ENCODE assay signal across 18 cellular contexts in the genomic region with DNA sequence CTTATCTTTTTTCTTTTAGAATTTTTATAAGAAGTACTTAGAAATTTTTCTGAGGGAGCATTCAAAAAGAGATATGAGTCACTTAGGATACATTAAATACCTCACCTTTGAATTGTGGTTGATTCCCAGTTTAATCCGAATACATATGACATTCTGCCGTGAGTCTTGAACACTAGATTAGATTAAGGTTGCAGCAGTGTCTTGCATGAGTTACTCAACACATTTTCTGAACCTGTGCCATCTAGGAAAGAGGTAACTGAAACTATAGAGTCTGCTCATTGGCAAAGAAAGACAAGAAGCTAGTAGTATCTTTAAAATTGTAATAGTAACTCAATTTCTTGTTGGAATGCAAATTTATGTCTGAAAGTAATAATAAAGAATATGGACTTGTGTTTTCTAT. TPM values are rescaled to one million over a fixed set of nuclear protein-coding genes. Genes with fewer than 3 reads are reported as not detected.
DNase-seq lines count a peak whose midpoint lies in the region; ATAC-seq, FAIRE-seq and TF ChIP-seq lines count a peak whose summit lies in the region.
"Had no signal": no experiment of that assay in that cellular context is flagged by ENCODE, and none has a peak within 500 bp of the region (broad histone marks: within the 10 kb centered on the region; RNA-seq: fewer than 3 reads in every experiment).

No MANE protein-coding gene starts in this region.

- H2AFZ ChIP-seq in PC-3 (ENCODE audit: low read length): no peak overlapping the region

- no peaks in the 10 kb centered on the region for H3K36me3 ChIP-seq in PC-3 (ENCODE audit: low read depth, low read length)
- H3K36me3 ChIP-seq: HAP-1 had no signal

- H3K27me3 ChIP-seq in PC-3 (ENCODE audit: low read length): no peaks in the 10 kb centered on the region

- no TSS peak for BruUV-seq in PC-3 (replicated peaks; lab: Mats Ljungman, UMichigan)

- H3K9me3 ChIP-seq in PC-3 (ENCODE audit: low read length): no peaks in the 10 kb centered on the region
- H3K9me3 ChIP-seq: A549, HAP-1 had no signal

- ATAC-seq in PC-3 (no peak), HG03460 (IDR thresholded peaks at IDR 0.05; ENCODE audit: unreplicated experiment) (no peak)
- ATAC-seq in stimulated activated naive CD8-positive, alpha-beta T cell treated with anti-CD3 and anti-CD28 coated beads, Interleukin-15, Interleukin-2, amounts not matched to agents 100 U/mL and 50 U/mL, for 24 hours: no peak
- ATAC-seq: A549; CD8-positive, alpha-beta T cell had no signal

- no peaks in the 10 kb centered on the region for H3K79me2 ChIP-seq in PC-3 (ENCODE audit: low read length)

- no peak for TF ChIP-seq CTCF in PC-3 (conservative IDR thresholded peaks at IDR 0.05; ENCODE audit: low read depth, low read length)

- H3K4me3 ChIP-seq in PC-3 (ENCODE audit: low read length): no peak overlapping the region
- H3K4me3 ChIP-seq: A549, HAP-1 had no signal

- CTCF ChIA-PET in PC-3 (lab: Charles Lee): no interaction called here

- no peaks in the 10 kb centered on the region for H3F3A ChIP-seq in PC-3 (ENCODE audit: low read length, unreplicated experiment)

- POLR2A ChIA-PET in PC-3 (lab: Charles Lee; ENCODE audit: unreplicated experiment): no interaction called here

- no peak overlapping the region for H3K27ac ChIP-seq in PC-3 (ENCODE audit: low read length)
- H3K27ac ChIP-seq: A549, HL-60 had no signal

- H3K9ac ChIP-seq in PC-3 (ENCODE audit: low read length): no peak overlapping the region

- H3K4me1 ChIP-seq in PC-3 (ENCODE audit: insufficient read depth, low read length): peaks cover 20% of the 10 kb centered on the region
- H3K4me1 ChIP-seq: A549, HAP-1 had no signal

- intact Hi-C loops in PC-3 (cut with micrococcal nuclease): no loop called here

- no peak for FAIRE-seq in GM19239 (lab: Jason Lieb, UNC)
- FAIRE-seq: A549, D721Med, GM12891, H1 had no signal

- H3K4me2 ChIP-seq in PC-3 (ENCODE audit: low read length): no peak overlapping the region
- H3K4me2 ChIP-seq: A549 had no signal

- no peaks in the 10 kb centered on the region for H3K9me2 ChIP-seq in PC-3 (replicated peaks; ENCODE audit: low read length)

- peak; percentile 69 for DNase-seq in NCI-H226
- peak; percentile 48 for DNase-seq in PC-3
- DNase-seq in fibroblast of gingiva (ENCODE audit: low read depth): peak; percentile 3
- DNase-seq in iris pigment epithelial cell (ENCODE audit: low read depth): peak; percentile 21
- DNase-seq in GM19239 (ENCODE audit: insufficient read length, low spot score): no peak
- DNase-seq in stimulated activated naive CD8-positive, alpha-beta T cell treated with anti-CD3 and anti-CD28 coated beads, Interleukin-15, Interleukin-2, amounts not matched to agents 100 U/mL and 50 U/mL, for 24 hours: no peak
- DNase-seq: CD8-positive, alpha-beta T cell; COR-L47; DMS153; DMS79 treated with DMSO at 0.1 percent for 48 hours; EL had no signal

- no peaks in the 10 kb centered on the region for H4K20me1 ChIP-seq in PC-3 (ENCODE audit: low read length)

RNA-seq across cellular contexts. Expression of a gene that starts 14.9 kb away (rescaled TPM):
- 17.5 and 23.8 TPM in 2 replicates for total RNA-seq in PC-3 (2014; rRNA removed)

RNA-seq across cellular contexts. Expression of a gene that starts 15.1 kb away (rescaled TPM):
- 5.1 and 8.1 TPM in 2 replicates for total RNA-seq in PC-3 (2014; rRNA removed)

RNA-seq across cellular contexts. Expression of a gene that starts 46.0 kb away (rescaled TPM):
- total RNA-seq in PC-3 (2014; rRNA removed): 49.9 and 52.8 TPM in 2 replicates

Comparison
In these comparisons a context has a peak if more than half of its experiments do, and no peak if none do; other contexts are left out.
1. DNase-seq: peak in NCI-H226 (single experiment), PC-3 (single experiment), fibroblast of gingiva (single experiment) and iris pigment epithelial cell (single experiment); none in GM19239 (single experiment) and stimulated activated naive CD8-positive, alpha-beta T cell treated with anti-CD3 and anti-CD28 coated beads, Interleukin-15, Interleukin-2, amounts not matched to agents 100 U/mL and 50 U/mL, for 24 hours (single experiment).